In genomic region chr11:46493786-46494185, GRCh38 we compare ENCODE assay signal across 19 cellular contexts.
DNase-seq lines count a peak whose midpoint lies in the region; ATAC-seq and TF ChIP-seq lines count a peak whose summit lies in the region.
"Had no signal": no experiment of that assay in that cellular context is flagged by ENCODE, and none has a peak within 500 bp of the region (broad histone marks: within the 10 kb centered on the region; RNA-seq: fewer than 3 reads in every experiment).

No MANE protein-coding gene starts in this region.

- WGBS in SK-N-SH (ENCODE audit: low lambda C conversion rate) = 95% methylated on average over 9 of the region's 9 CpGs
- 88 to 91% methylated on average over 9 of the region's 9 CpGs for WGBS in lower leg skin, 2 donors

- H3K4me1 Mint-ChIP-seq in endothelial cell (ENCODE audit: unreplicated experiment) = peaks cover 12% of the 10 kb centered on the region

- H3K4me3 Mint-ChIP-seq in endothelial cell (ENCODE audit: unreplicated experiment) = no peak overlapping the region
- H3K4me3 Mint-ChIP-seq: CD14-positive monocyte, HFFc6 had no signal

- no peaks in the 10 kb centered on the region for H3K9me3 Mint-ChIP-seq in endothelial cell (ENCODE audit: unreplicated experiment)
- H3K9me3 Mint-ChIP-seq: CD14-positive monocyte, HFFc6 had no signal

- intact Hi-C loops in lower leg skin (cut with DNase I; ENCODE audit: low total_unique reads) = no loop called here

- TF ChIP-seq CTCF in SK-N-SH (IDR thresholded peaks at IDR 0.05) = no peak
- no peak for TF ChIP-seq CTCF in endothelial cell (IDR thresholded peaks at IDR 0.05; ENCODE audit: unreplicated experiment)
- no peak for TF ChIP-seq CTCF in lower leg skin (IDR thresholded peaks at IDR 0.05)

- no peaks in the 10 kb centered on the region for H3K79me2 ChIP-seq in SK-N-SH (ENCODE audit: insufficient read depth)

- peaks cover 4% of the 10 kb centered on the region for H3K27me3 Mint-ChIP-seq in endothelial cell (ENCODE audit: unreplicated experiment)

- CTCF ChIA-PET in SK-N-SH (lab: Yijun Ruan, JAX) = interaction anchor here (0.8 to 8.3 kb wide), 5 partner anchors 39 to 766 kb away, joined by 3 to 131 read pairs (median 9); no protein-coding TSS in a partner anchor

- 0 out of 3 replicates have a peak, but pooled peaks have one; percentile 15 for ATAC-seq in SK-N-SH treated with all-trans-retinoic acid at 6 μM for 48 hours
- no peak for ATAC-seq in GM21619 (IDR thresholded peaks at IDR 0.05; ENCODE audit: unreplicated experiment)

- H3K36me3 ChIP-seq in SK-N-SH (replicated peaks in 1 of 2; ENCODE audit: control insufficient read depth in 1 of 2, insufficient read depth in 2 of 2, low read length in 1 of 2) (peaks cover 8 to 18% of the 10 kb centered on the region in 2 experiments), subcutaneous abdominal adipose tissue (ENCODE audit: control insufficient read depth in 5 of 5, insufficient read depth in 5 of 5, low read length in 5 of 5) (peaks cover 2 to 11% (median 7%) of the 10 kb centered on the region in 5 donors)

- H3K27me3 ChIP-seq in SK-N-SH (ENCODE audit: insufficient read depth) = no peaks in the 10 kb centered on the region
- H3K27me3 ChIP-seq in subcutaneous abdominal adipose tissue (ENCODE audit: control insufficient read depth in 5 of 5, insufficient read depth in 4 of 5, low read length in 5 of 5) = no peaks in the 10 kb centered on the region

- H3K4me2 ChIP-seq in SK-N-SH = no peak overlapping the region

- peaks cover 5% of the 10 kb centered on the region for H3F3A ChIP-seq in SK-N-SH (replicated peaks; ENCODE audit: insufficient read depth)

- TF ChIP-seq POLR2A in lower leg skin (IDR thresholded peaks at IDR 0.05) = no peak

- H3K9ac ChIP-seq in SK-N-SH = no peak overlapping the region
- H3K9ac ChIP-seq in subcutaneous abdominal adipose tissue (ENCODE audit: low read length in 5 of 5) = no peak overlapping the region

- H3K36me3 Mint-ChIP-seq in endothelial cell (ENCODE audit: low read depth, unreplicated experiment) = peaks cover 10% of the 10 kb centered on the region

- DNase-seq in SK-N-SH (no peak), endothelial cell (ENCODE audit: low spot score) (no peak), medulla oblongata (ENCODE audit: extremely low spot score) (peak; percentile 26), lower leg skin (ENCODE audit: low spot score in 2 of 2) (no peak)
- DNase-seq in activated naive CD4-positive, alpha-beta T cell treated with Interleukin-2 at 50 U/mL for 16 hours = no peak
- DNase-seq: 8988T; Caco-2; DMS53; HFFc6; NCI-H1436 treated with DMSO at 0.1 percent for 48 hours; NCI-H2081; NCI-H524 treated with DMSO at 0.1 percent for 48 hours; NK-92 treated with Interleukin-12 subunit alpha and Interleukin-12 subunit beta, amount 100 ng/mL, for 24 hours had no signal

- no peaks in the 10 kb centered on the region for H3K9me2 ChIP-seq in SK-N-SH

- H3K4me1 ChIP-seq in SK-N-SH (ENCODE audit: control insufficient read depth in 1 of 2, insufficient read depth in 2 of 2, low read depth in 1 of 2, low read length in 1 of 2) (peaks cover 0 to 21% of the 10 kb centered on the region in 2 experiments; a peak in 1 of 4 replicates), subcutaneous abdominal adipose tissue (ENCODE audit: control insufficient read depth in 5 of 5, insufficient read depth in 5 of 5, low read length in 5 of 5) (peaks cover 8 to 37% (median 26%) of the 10 kb centered on the region in 5 donors)

- H3K27ac ChIP-seq in SK-N-SH (ENCODE audit: low read depth in 2 of 2, low read length in 1 of 2) (no peak overlapping the region; a peak in 1 of 4 replicates), subcutaneous abdominal adipose tissue (ENCODE audit: low read depth, low read length) (peak overlapping the region; percentile 27)
- H3K27ac ChIP-seq: HL-60, RWPE1 had no signal

- POLR2A ChIA-PET in SK-N-SH (lab: Yijun Ruan, JAX) = no interaction called here

- no peaks in the 10 kb centered on the region for H3K9me3 ChIP-seq in SK-N-SH
- H3K9me3 ChIP-seq in subcutaneous abdominal adipose tissue (ENCODE audit: control insufficient read depth in 5 of 5, low read length in 5 of 5) = no peaks in the 10 kb centered on the region
- H3K9me3 ChIP-seq: Caco-2 had no signal

- no peak for TF ChIP-seq RAD21 in SK-N-SH (IDR thresholded peaks at IDR 0.05; ENCODE audit: low read length)

- H3K4me3 ChIP-seq in SK-N-SH (ENCODE audit: low read depth in 2 of 2, low read length in 1 of 2) = no peak overlapping the region
- H3K4me3 ChIP-seq in subcutaneous abdominal adipose tissue (ENCODE audit: low read depth in 1 of 5, low read length in 5 of 5) = no peak overlapping the region
- H3K4me3 ChIP-seq in lower leg skin (ENCODE audit: low read depth, poor library complexity, severe bottlenecking) = no peak overlapping the region

- no peak overlapping the region for H2AFZ ChIP-seq in SK-N-SH (ENCODE audit: low read depth)

- H4K20me1 ChIP-seq in SK-N-SH (ENCODE audit: insufficient read depth) = no peaks in the 10 kb centered on the region

- no peak for TF ChIP-seq EP300 in SK-N-SH (IDR thresholded peaks at IDR 0.05; ENCODE audit: borderline replicate concordance in 1 of 2, low read depth in 1 of 2, low read length in 1 of 2)

- peak overlapping the region; percentile 54 for H3K27ac Mint-ChIP-seq in endothelial cell (ENCODE audit: unreplicated experiment)
- H3K27ac Mint-ChIP-seq: CD14-positive monocyte, HFFc6 had no signal

TF ChIP-seq in SK-N-SH treated with all-trans-retinoic acid at 6 μM for 48 hours, 23 proteins besides CTCF, POLR2A, EP300 and RAD21 (continues in another document):
- TF ChIP-seq CSRNP3 (CRISPR knock-in tag; IDR thresholded peaks at IDR 0.05) (no peak), ZFP3 (CRISPR knock-in tag; IDR thresholded peaks at IDR 0.05) (no peak), CREB5 (CRISPR knock-in tag; IDR thresholded peaks at IDR 0.05; ENCODE audit: low read depth) (no peak), RARB (CRISPR knock-in tag; IDR thresholded peaks at IDR 0.05) (no peak), ISL1 (CRISPR knock-in tag; IDR thresholded peaks at IDR 0.05) (no peak), TOX (CRISPR knock-in tag; IDR thresholded peaks at IDR 0.05; ENCODE audit: borderline replicate concordance) (no peak), TCF4 (CRISPR knock-in tag; IDR thresholded peaks at IDR 0.05; ENCODE audit: borderline replicate concordance) (no peak)

TF ChIP-seq in SK-N-SH, 30 proteins besides CTCF, POLR2A, EP300 and RAD21:
- no peak for TF ChIP-seq ELF1 (IDR thresholded peaks at IDR 0.05)
- TF ChIP-seq GATA2 (CRISPR knock-in tag; IDR thresholded peaks at IDR 0.05) = no peak
- TF ChIP-seq JUND (IDR thresholded peaks at IDR 0.05) = no peak
- no peak for TF ChIP-seq TEAD4 (IDR thresholded peaks at IDR 0.05; ENCODE audit: borderline replicate concordance, insufficient read depth)
- no peak for TF ChIP-seq NFIC (IDR thresholded peaks at IDR 0.05; ENCODE audit: borderline replicate concordance)
- no peak for TF ChIP-seq FOXM1 (IDR thresholded peaks at IDR 0.05; ENCODE audit: low read depth)
- TF ChIP-seq, protein P1, sequence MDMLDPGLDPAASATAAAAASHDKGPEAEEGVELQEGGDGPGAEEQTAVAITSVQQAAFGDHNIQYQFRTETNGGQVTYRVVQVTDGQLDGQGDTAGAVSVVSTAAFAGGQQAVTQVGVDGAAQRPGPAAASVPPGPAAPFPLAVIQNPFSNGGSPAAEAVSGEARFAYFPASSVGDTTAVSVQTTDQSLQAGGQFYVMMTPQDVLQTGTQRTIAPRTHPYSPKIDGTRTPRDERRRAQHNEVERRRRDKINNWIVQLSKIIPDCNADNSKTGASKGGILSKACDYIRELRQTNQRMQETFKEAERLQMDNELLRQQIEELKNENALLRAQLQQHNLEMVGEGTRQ (IDR thresholded peaks at IDR 0.05; ENCODE audit: borderline replicate concordance, low read depth, low read length) = no peak
- TF ChIP-seq YY1 (IDR thresholded peaks at IDR 0.05; ENCODE audit: low read depth) = no peak
- no peak for TF ChIP-seq MAX (IDR thresholded peaks at IDR 0.05; ENCODE audit: low read depth)
- no peak for TF ChIP-seq RXRA (IDR thresholded peaks at IDR 0.05; ENCODE audit: borderline replicate concordance, low read depth)
- no peak for TF ChIP-seq SMC3 (IDR thresholded peaks at IDR 0.05; ENCODE audit: low read depth, low read length)
- TF ChIP-seq MXI1 (IDR thresholded peaks at IDR 0.05; ENCODE audit: low read depth, low read length) = no peak
- TF ChIP-seq MEF2A (IDR thresholded peaks at IDR 0.05; ENCODE audit: borderline replicate concordance, low read depth) = no peak
- TF ChIP-seq CHD2 (IDR thresholded peaks at IDR 0.05; ENCODE audit: low read length, partially characterized antibody) = no peak
- TF ChIP-seq TCF12 (IDR thresholded peaks at IDR 0.05) = no peak
- TF ChIP-seq PBX3 (IDR thresholded peaks at IDR 0.05) = no peak
- TF ChIP-seq GABPA (IDR thresholded peaks at IDR 0.05; ENCODE audit: low read depth) = no peak
